11 cellular contexts compared by ENCODE assay signal in genomic region chr10:60536529-60537114, GRCh38.
DNase-seq lines count a peak whose midpoint lies in the region; ATAC-seq, FAIRE-seq and TF ChIP-seq lines count a peak whose summit lies in the region.
"Had no signal": no experiment of that assay in that cellular context is flagged by ENCODE, and none has a peak within 500 bp of the region (broad histone marks: within the 10 kb centered on the region; RNA-seq: fewer than 3 reads in every experiment).

No MANE protein-coding gene starts in this region.

- no peaks in the 10 kb centered on the region for H3K79me2 ChIP-seq in GM12878 (ENCODE audit: control insufficient read depth, insufficient read depth, low read length)
- no peaks in the 10 kb centered on the region for H3K79me2 ChIP-seq in smooth muscle cell (ENCODE audit: low read depth)

- H3K9me3 ChIP-seq in GM12878 (replicated peaks; ENCODE audit: control insufficient read depth, insufficient read depth, low read length) (no peaks in the 10 kb centered on the region), smooth muscle cell (replicated peaks; ENCODE audit: low read depth) (no peaks in the 10 kb centered on the region)
- H3K9me3 ChIP-seq: sigmoid colon had no signal

- H3K27me3 ChIP-seq in GM12878 (replicated peaks in 1 of 2; ENCODE audit: control insufficient read depth in 2 of 2, insufficient read depth in 2 of 2, low read length in 1 of 2) (0 out of 4 replicates have a peak, but pooled peaks cover 0 to 2% of the 10 kb centered on the region in 2 experiments), smooth muscle cell (ENCODE audit: low read depth) (no peaks in the 10 kb centered on the region), H7 (ENCODE audit: control insufficient read depth, insufficient read depth, low read length) (no peaks in the 10 kb centered on the region)
- H3K27me3 ChIP-seq: sigmoid colon had no signal

- SMC1A ChIA-PET in GM12878 (lab: Charles Lee; ENCODE audit: uncharacterized antibody, unreplicated experiment), result no interaction called here

- TF ChIP-seq CTCF in GM12878 (IDR thresholded peaks at IDR 0.05 in 2 of 3, conservative IDR thresholded peaks at IDR 0.05 in 1 of 3; ENCODE audit: control insufficient read depth in 2 of 3, extremely low read depth in 1 of 3, insufficient read depth in 1 of 3, low read depth in 3 of 3, low read length in 3 of 3) (no peak), smooth muscle cell (IDR thresholded peaks at IDR 0.05; ENCODE audit: borderline replicate concordance, insufficient read depth, poor library complexity, severe bottlenecking) (no peak)

- RAD21 ChIA-PET in GM12878 (lab: Charles Lee; ENCODE audit: unreplicated experiment), result no interaction called here

- no peak overlapping the region for H2AFZ ChIP-seq in GM12878 (ENCODE audit: control insufficient read depth, low read depth, low read length)
- no peak overlapping the region for H2AFZ ChIP-seq in smooth muscle cell (ENCODE audit: low read depth)

- H3K4me3 ChIP-seq in GM12878 (no peak overlapping the region), smooth muscle cell (no peak overlapping the region), H7 (ENCODE audit: insufficient read depth, low read depth, low read length) (no peak overlapping the region)
- H3K4me3 ChIP-seq: sigmoid colon had no signal

- no peak for TF ChIP-seq RAD21 in GM12878 (IDR thresholded peaks at IDR 0.05; ENCODE audit: insufficient read depth, low read depth, low read length)

- CTCF ChIA-PET in GM12878 (lab: Yijun Ruan, JAX), result no interaction called here

- H3K27ac ChIP-seq in GM12878 (ENCODE audit: control insufficient read depth, insufficient read depth), result no peak overlapping the region
- H3K27ac ChIP-seq in smooth muscle cell (ENCODE audit: low read depth), result no peak overlapping the region
- H3K27ac ChIP-seq: sigmoid colon had no signal

- H3K9ac ChIP-seq in GM12878 (ENCODE audit: control insufficient read depth, insufficient read depth, low read length) (no peak overlapping the region), smooth muscle cell (ENCODE audit: low read depth) (no peak overlapping the region)

- no peak for FAIRE-seq in GM12878 (lab: Jason Lieb, UNC)

- no peaks in the 10 kb centered on the region for H3K4me1 ChIP-seq in GM12878 (ENCODE audit: control insufficient read depth, insufficient read depth, low read length)
- H3K4me1 ChIP-seq in smooth muscle cell (ENCODE audit: low read depth), result no peaks in the 10 kb centered on the region

- ATAC-seq in GM12878, result peak; percentile 55; the same call in 2 of the 3 replicates

- no peaks in the 10 kb centered on the region; the same call in 1 of the 2 replicates for H4K20me1 ChIP-seq in GM12878 (ENCODE audit: control insufficient read depth, insufficient read depth)
- no peaks in the 10 kb centered on the region for H4K20me1 ChIP-seq in smooth muscle cell (ENCODE audit: low read depth)

- BruUV-seq in GM12878 (replicated peaks; lab: Mats Ljungman, UMichigan), result no TSS peak

- H3K4me2 ChIP-seq in GM12878 (ENCODE audit: control insufficient read depth, insufficient read depth) (no peak overlapping the region), smooth muscle cell (peak overlapping the region; percentile 18)

- in situ Hi-C loops in GM12878 (cut with MboI), result no loop called here
- in situ Hi-C loops in G401 (cut with HindIII; ENCODE audit: low sequenced_read_pairs), result no loop called here

- H3F3A ChIP-seq in smooth muscle cell (ENCODE audit: low read depth), result no peaks in the 10 kb centered on the region

- POLR2A ChIA-PET in GM12878 (lab: Charles Lee), result no interaction called here

- H3K36me3 ChIP-seq in GM12878 (ENCODE audit: control insufficient read depth in 2 of 2, insufficient read depth in 2 of 2, low read length in 1 of 2), result no peaks in the 10 kb centered on the region
- H3K36me3 ChIP-seq in smooth muscle cell (ENCODE audit: low read depth), result no peaks in the 10 kb centered on the region
- no peaks in the 10 kb centered on the region for H3K36me3 ChIP-seq in H7 (replicated peaks; ENCODE audit: control insufficient read depth, insufficient read depth, low read length)
- H3K36me3 ChIP-seq: sigmoid colon had no signal

- intact Hi-C loops in GM12878 (cut with micrococcal nuclease; ENCODE audit: unreplicated experiment), result no loop called here

- WGBS in GM12878 (ENCODE audit: insufficient coverage, insufficient replicate concordance, low lambda C conversion rate, missing lambda C conversion rate), result 26% methylated on average over 7 of the region's 7 CpGs
- WGBS in smooth muscle cell (ENCODE audit: low lambda C conversion rate), result 60% methylated on average over 7 of the region's 7 CpGs

- peak; percentile 3 for DNase-seq in activated T-cell treated with anti-CD3 and anti-CD28 coated beads for 24 hours (ENCODE audit: low read depth)
- no peak for DNase-seq in activated T-cell treated with anti-CD3 and anti-CD28 coated beads for 4 hours
- peak; percentile 68 for DNase-seq in LHCN-M2 (ENCODE audit: low read depth)
- no peak for DNase-seq in GM12878 (ENCODE audit: low read depth, low spot score)
- no peak for DNase-seq in smooth muscle cell (lab: John Stamatoyannopoulos, UW; ENCODE audit: unreplicated experiment)
- no peak for DNase-seq in H7
- DNase-seq in germinal center (ENCODE audit: low spot score), result no peak
- no peak for DNase-seq in G401 (ENCODE audit: low spot score)
- DNase-seq: AML-193, NCI-H526, sigmoid colon had no signal

- TF ChIP-seq POLR2A in GM12878 (IDR thresholded peaks at IDR 0.05; ENCODE audit: low read depth, low read length), result no peak

- TF ChIP-seq EP300 in GM12878 (IDR thresholded peaks at IDR 0.05; ENCODE audit: borderline replicate concordance in 1 of 2, control insufficient read depth in 1 of 2, low read depth in 2 of 2, low read length in 2 of 2), result no peak

TF ChIP-seq in GM12878, 131 proteins besides CTCF, POLR2A, EP300 and RAD21:
- no peak for TF ChIP-seq RELA (IDR thresholded peaks at IDR 0.05; ENCODE audit: borderline replicate concordance, partially characterized antibody)
- TF ChIP-seq SUPT20H (IDR thresholded peaks at IDR 0.05; ENCODE audit: borderline replicate concordance, control insufficient read depth, low read depth, low read length), result no peak
- TF ChIP-seq STAT1 (conservative IDR thresholded peaks at IDR 0.05), result no peak
- TF ChIP-seq ZNF274 (IDR thresholded peaks at IDR 0.05; ENCODE audit: insufficient read depth, insufficient read length), result no peak
- TF ChIP-seq BACH1 (IDR thresholded peaks at IDR 0.05; ENCODE audit: borderline replicate concordance), result no peak
- no peak for TF ChIP-seq MAX (IDR thresholded peaks at IDR 0.05; ENCODE audit: low read depth, low read length)

Comparison
In these comparisons a context has a peak if more than half of its experiments do, and no peak if none do; other contexts are left out.
1. DNase-seq: peak in activated T-cell treated with anti-CD3 and anti-CD28 coated beads for 24 hours (single experiment) and LHCN-M2 (single experiment); none in activated T-cell treated with anti-CD3 and anti-CD28 coated beads for 4 hours (single experiment), GM12878 (single experiment), smooth muscle cell (single experiment), H7 (single experiment), germinal center (single experiment) and G401 (single experiment).